ENCODE assay signal across 3 cellular contexts in genomic region chr2:87883641-87884040, GRCh38. TPM values are rescaled to one million over a fixed set of nuclear protein-coding genes. Genes with fewer than 3 reads are reported as not detected.
"Had no signal": no experiment of that assay in that cellular context is flagged by ENCODE, and none has a peak within 500 bp of the region (broad histone marks: within the 10 kb centered on the region; RNA-seq: fewer than 3 reads in every experiment).

No MANE protein-coding gene starts in this region.

RNA-seq across cellular contexts. Expression of gene RGPD2, which starts 58.0 kb away (rescaled TPM):
- total RNA-seq: PC-3, PC-9, SJSA1 had no signal
